In the genomic region with DNA sequence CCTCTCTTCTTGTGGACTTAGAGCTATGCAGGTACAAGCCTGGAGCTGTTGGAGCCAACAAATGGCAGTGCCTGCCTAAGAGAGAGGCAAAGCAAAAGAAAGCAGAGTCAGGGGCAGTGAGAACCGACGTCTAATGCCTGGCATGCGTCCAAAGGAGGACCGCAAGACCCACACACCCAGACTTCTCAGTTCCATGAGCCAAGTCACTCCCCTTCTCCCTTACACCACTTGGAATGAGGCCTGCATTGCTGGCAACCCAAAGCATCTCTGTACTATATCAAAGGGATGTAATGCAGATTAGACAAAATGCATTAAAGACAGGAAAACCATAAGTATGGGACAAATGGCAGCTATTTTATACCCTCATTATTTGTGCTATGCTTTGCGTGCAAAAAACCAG, we compare ENCODE assay signal across 10 cellular contexts. TPM values are rescaled to one million over a fixed set of nuclear protein-coding genes. Genes with fewer than 3 reads are reported as not detected.
DNase-seq lines count a peak whose midpoint lies in the region; ATAC-seq and TF ChIP-seq lines count a peak whose summit lies in the region.
"Had no signal": no experiment of that assay in that cellular context is flagged by ENCODE, and none has a peak within 500 bp of the region (broad histone marks: within the 10 kb centered on the region; RNA-seq: fewer than 3 reads in every experiment).

No MANE protein-coding gene starts in this region.

- DNase-seq in H4 (ENCODE audit: low spot score) (peak; percentile 84), SJSA1 (ENCODE audit: low read depth in 1 of 2, low spot score in 2 of 2) (peak; percentile 63 to 75), fibroblast of the conjunctiva (ENCODE audit: low read depth) (peak; percentile 92), sigmoid colon (peak; percentile 74)
- no peak for DNase-seq in activated naive CD4-positive, alpha-beta T cell treated with anti-CD3 and anti-CD28 coated beads, Interleukin-2, amount 10 ng/mL, durations not matched to agents 7 days and 5 days
- DNase-seq in activated T-cell treated with anti-CD3 and anti-CD28 coated beads, Interleukin-2, amount 50 U/mL, for 4 hours: no peak
- DNase-seq: activated B cell treated with CpG ODN at 0.5 μM for 24 hours; stimulated activated CD4-positive, alpha-beta T cell treated with anti-CD3 and anti-CD28 coated beads, Interleukin-15, amount 100 ng/mL, for 24 hours; trophoblast cell had no signal

- H3K4me3 Mint-ChIP-seq in activated naive CD4-positive, alpha-beta T cell treated with anti-CD3 and anti-CD28 coated beads, Interleukin-2, amount 10 ng/mL, durations not matched to agents 7 days and 5 days: no peak overlapping the region
- H3K4me3 Mint-ChIP-seq in activated T-cell treated with anti-CD3 and anti-CD28 coated beads, Interleukin-2, amount 50 U/mL, for 4 hours: no peak overlapping the region
- H3K4me3 Mint-ChIP-seq: activated B cell treated with CpG ODN at 0.5 μM for 24 hours had no signal

- no peak for TF ChIP-seq POLR2A in sigmoid colon (IDR thresholded peaks at IDR 0.05)

- H3K27me3 Mint-ChIP-seq in activated naive CD4-positive, alpha-beta T cell treated with anti-CD3 and anti-CD28 coated beads, Interleukin-2, amount 10 ng/mL, durations not matched to agents 7 days and 5 days: no peaks in the 10 kb centered on the region
- no peaks in the 10 kb centered on the region for H3K27me3 Mint-ChIP-seq in activated T-cell treated with anti-CD3 and anti-CD28 coated beads, Interleukin-2, amount 50 U/mL, for 4 hours (ENCODE audit: low read depth)
- H3K27me3 Mint-ChIP-seq: activated B cell treated with CpG ODN at 0.5 μM for 24 hours had no signal

- TF ChIP-seq CTCF in sigmoid colon (IDR thresholded peaks at IDR 0.05): no peak

- no peaks in the 10 kb centered on the region for H3K9me3 Mint-ChIP-seq in activated naive CD4-positive, alpha-beta T cell treated with anti-CD3 and anti-CD28 coated beads, Interleukin-2, amount 10 ng/mL, durations not matched to agents 7 days and 5 days
- H3K9me3 Mint-ChIP-seq in activated T-cell treated with anti-CD3 and anti-CD28 coated beads, Interleukin-2, amount 50 U/mL, for 4 hours: no peaks in the 10 kb centered on the region
- H3K9me3 Mint-ChIP-seq: activated B cell treated with CpG ODN at 0.5 μM for 24 hours had no signal

- H3K27me3 ChIP-seq in SJSA1 (replicated peaks) (no peaks in the 10 kb centered on the region), sigmoid colon (no peaks in the 10 kb centered on the region)

- intact Hi-C loops in sigmoid colon (cut with DNase I): loop anchor here (5.0 kb wide), 1 partner anchor 171 kb away; no protein-coding TSS in a partner anchor

- H3K36me3 ChIP-seq in SJSA1 (peaks cover 8% of the 10 kb centered on the region), sigmoid colon (no peaks in the 10 kb centered on the region)

- peaks cover 5% of the 10 kb centered on the region for H3K36me3 Mint-ChIP-seq in activated naive CD4-positive, alpha-beta T cell treated with anti-CD3 and anti-CD28 coated beads, Interleukin-2, amount 10 ng/mL, durations not matched to agents 7 days and 5 days
- peaks cover 8% of the 10 kb centered on the region for H3K36me3 Mint-ChIP-seq in activated T-cell treated with anti-CD3 and anti-CD28 coated beads, Interleukin-2, amount 50 U/mL, for 4 hours (ENCODE audit: insufficient read depth)

- no peak overlapping the region for H3K27ac Mint-ChIP-seq in activated naive CD4-positive, alpha-beta T cell treated with anti-CD3 and anti-CD28 coated beads, Interleukin-2, amount 10 ng/mL, durations not matched to agents 7 days and 5 days
- H3K27ac Mint-ChIP-seq: activated B cell treated with CpG ODN at 0.5 μM for 24 hours had no signal

- H3K27ac ChIP-seq in SJSA1 (no peak overlapping the region), sigmoid colon (peak overlapping the region in 3 of 4 donors; percentile 21 to 61 (median 33))

- 44 to 74% methylated on average over 5 of the region's 5 CpGs for WGBS in sigmoid colon, 2 donors

- ATAC-seq in HG02973 (IDR thresholded peaks at IDR 0.05; ENCODE audit: unreplicated experiment): no peak
- no peak for ATAC-seq in activated T-cell treated with anti-CD3 and anti-CD28 coated beads, Interleukin-2, amount 50 U/mL, for 4 hours

- H3K4me3 ChIP-seq in SJSA1 (no peak overlapping the region), sigmoid colon (no peak overlapping the region)

- peaks cover 88% of the 10 kb centered on the region for H3K4me1 ChIP-seq in SJSA1 (replicated peaks)
- H3K4me1 ChIP-seq in sigmoid colon: peaks cover 0 to 81% (median 64%) of the 10 kb centered on the region in 4 donors

- no peaks in the 10 kb centered on the region for H3K4me1 Mint-ChIP-seq in activated naive CD4-positive, alpha-beta T cell treated with anti-CD3 and anti-CD28 coated beads, Interleukin-2, amount 10 ng/mL, durations not matched to agents 7 days and 5 days
- H3K4me1 Mint-ChIP-seq in activated T-cell treated with anti-CD3 and anti-CD28 coated beads, Interleukin-2, amount 50 U/mL, for 4 hours (ENCODE audit: low read depth): peaks cover 26% of the 10 kb centered on the region

- CTCF ChIA-PET in activated naive CD4-positive, alpha-beta T cell treated with anti-CD3 and anti-CD28 coated beads, Interleukin-2, amount 10 ng/mL, durations not matched to agents 7 days and 5 days (lab: Charles Lee): interaction anchor here (1.0 kb wide), 1 partner anchor 78 kb away, joined by 5 read pairs; no protein-coding TSS in a partner anchor

- H3K9me3 ChIP-seq in SJSA1 (replicated peaks): no peaks in the 10 kb centered on the region
- H3K9me3 ChIP-seq in sigmoid colon: no peaks in the 10 kb centered on the region

- no peak for TF ChIP-seq EP300 in sigmoid colon (IDR thresholded peaks at IDR 0.05)

RNA-seq across cellular contexts. Expression of a gene that starts 49.9 kb away (rescaled TPM):
- total RNA-seq in H4 (2014; rRNA removed; shearing (Covaris generic)): not detected in 2 replicates
- total RNA-seq in SJSA1 (2014; rRNA removed; shearing (Covaris generic)): not detected in 2 replicates
- total RNA-seq in sigmoid colon: not detected
- not detected for polyA plus RNA-seq in sigmoid colon
- total RNA-seq in activated T-cell treated with anti-CD3 and anti-CD28 coated beads, Interleukin-2, amount 50 U/mL, for 4 hours: not detected
- total RNA-seq: activated B cell treated with CpG ODN at 0.5 μM for 24 hours had no signal

Comparison
In these comparisons a context has a peak if more than half of its experiments do, and no peak if none do; other contexts are left out.
1. DNase-seq: peak in H4 (single experiment), SJSA1 (2 of 2), fibroblast of the conjunctiva (single experiment) and sigmoid colon (single experiment); none in activated naive CD4-positive, alpha-beta T cell treated with anti-CD3 and anti-CD28 coated beads, Interleukin-2, amount 10 ng/mL, durations not matched to agents 7 days and 5 days (single experiment) and activated T-cell treated with anti-CD3 and anti-CD28 coated beads, Interleukin-2, amount 50 U/mL, for 4 hours (single experiment).